8 cellular contexts compared by ENCODE assay signal in the genomic region with DNA sequence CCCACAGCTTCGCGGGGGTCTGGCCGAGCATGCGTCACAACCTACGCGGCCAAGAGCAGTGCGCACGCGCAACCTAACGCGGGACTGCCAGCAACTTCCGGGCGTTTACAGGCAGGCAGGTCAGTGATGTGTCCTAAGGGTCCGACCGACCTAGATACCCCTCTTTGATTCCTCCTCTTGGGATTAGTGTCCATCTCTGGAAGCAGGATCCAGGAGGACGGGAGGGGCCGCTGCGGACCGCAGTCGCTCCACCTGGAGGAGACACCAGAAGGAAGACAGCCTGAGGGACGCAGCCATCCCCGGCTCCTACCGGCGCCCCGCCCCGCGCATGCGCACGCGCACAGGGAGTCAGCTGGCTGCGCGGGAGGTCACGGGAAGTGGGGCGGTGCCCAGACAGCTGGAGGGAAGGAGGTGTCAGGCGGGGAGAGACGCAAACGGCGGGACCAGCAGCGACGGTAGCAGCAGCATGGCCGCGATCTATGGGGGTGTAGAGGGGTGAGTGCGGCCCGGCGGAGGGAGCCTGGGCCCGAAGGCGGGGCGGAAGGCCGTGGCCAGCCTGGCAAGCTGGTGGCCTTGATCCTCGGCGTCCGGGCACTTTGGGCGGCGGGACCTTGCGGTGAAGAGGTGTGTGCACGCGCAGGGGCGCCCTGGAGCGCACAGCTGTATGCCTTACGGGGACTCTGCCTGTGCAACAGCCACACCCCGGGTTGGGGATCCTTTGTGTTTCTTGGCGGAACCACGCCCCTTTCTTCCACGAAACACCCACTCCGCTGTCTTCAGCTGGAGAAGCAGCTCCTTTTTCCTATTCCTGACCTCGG. TPM values are rescaled to one million over a fixed set of nuclear protein-coding genes. Genes with fewer than 3 reads are reported as not detected.
DNase-seq lines count a peak whose midpoint lies in the region; ATAC-seq and TF ChIP-seq lines count a peak whose summit lies in the region.

A gene (plus strand): TSS at position 431 of the 818 bp plus-strand sequence. CDS start 36 bp downstream, at position 467.

- H3K27me3 ChIP-seq in ectodermal cell (ENCODE audit: control insufficient read depth, insufficient read depth, low read length, poor library complexity, severe bottlenecking) (peaks cover 10% of the 10 kb centered on the region), lung (ENCODE audit: control insufficient read depth, insufficient read depth) (no peaks in the 10 kb centered on the region)

- H3K27ac ChIP-seq in ectodermal cell (ENCODE audit: insufficient read depth, low read depth, low read length, poor library complexity, severe bottlenecking) = peak within 1 kb of the TSS; percentile 66
- peak within 1 kb of the TSS; percentile 74 to 97 for H3K27ac ChIP-seq in lung (ENCODE audit: low read depth in 1 of 2, low read length in 1 of 2)

- H3K4me1 ChIP-seq in ectodermal cell (ENCODE audit: control insufficient read depth, insufficient read depth, low read length) = peaks cover 8% of the 10 kb centered on the region
- peaks cover 5 to 14% of the 10 kb centered on the region in 2 donors for H3K4me1 ChIP-seq in lung (ENCODE audit: control insufficient read depth in 2 of 2, insufficient read depth in 2 of 2, low read length in 2 of 2)

- 0% methylated on average over 66 of the region's 66 CpGs for WGBS in ectodermal cell, 2 experiments
- WGBS in lung, 2 donors = 0% methylated on average over 56 to 66 of the region's 66 CpGs

- H3K36me3 ChIP-seq in ectodermal cell (ENCODE audit: control insufficient read depth, insufficient read depth, low read length) = no peaks in the 10 kb centered on the region
- peaks cover 1 to 10% of the 10 kb centered on the region in 2 donors for H3K36me3 ChIP-seq in lung (ENCODE audit: control insufficient read depth in 2 of 2, insufficient read depth in 2 of 2, low read length in 2 of 2)

- peak; percentile 90 for ATAC-seq in lung (ENCODE audit: insufficient read depth, low FRiP score)

- peak within 1 kb of the TSS; percentile 96 for H3K4me3 ChIP-seq in ectodermal cell (ENCODE audit: insufficient read depth, low read depth, low read length)
- peak within 1 kb of the TSS; percentile 82 for H3K4me3 ChIP-seq in lung

- peak; percentile 90 for DNase-seq in CMK (ENCODE audit: low read depth)
- DNase-seq in GM20000 (ENCODE audit: low spot score) = peak; percentile 93
- DNase-seq in HS-5 (ENCODE audit: low read depth) = peak; percentile 85
- peak; percentile 78 for DNase-seq in NK-92 (lab: John Stamatoyannopoulos, UW; ENCODE audit: unreplicated experiment)
- peak; percentile 95 to 96 for DNase-seq in activated CD8-positive, alpha-beta memory T cell treated with anti-CD3 and anti-CD28 coated beads for 1 hour (ENCODE audit: extremely low read depth in 1 of 2, low read depth in 1 of 2)
- DNase-seq in lung (ENCODE audit: low spot score) = peak; percentile 97
- DNase-seq in stimulated activated CD4-positive, alpha-beta T cell treated with anti-CD3 and anti-CD28 coated beads, TNF-alpha, amount 100 ng/mL, for 24 hours (ENCODE audit: low read depth in 3 of 3) = peak; percentile 90 to 95 (median 92)

- TF ChIP-seq CTCF in GM20000 (IDR thresholded peaks at IDR 0.05; ENCODE audit: extremely low read depth, missing control alignments) (no peak), lung (IDR thresholded peaks at IDR 0.05; ENCODE audit: control extremely low read depth, extremely low read depth) (no peak)

- H3K9me3 ChIP-seq in ectodermal cell (ENCODE audit: control insufficient read depth, low read length) (no peaks in the 10 kb centered on the region), lung (ENCODE audit: control insufficient read depth in 2 of 2, insufficient read depth in 1 of 2, low read length in 1 of 2) (no peaks in the 10 kb centered on the region)

RNA-seq across cellular contexts. Expression of the gene that starts here (rescaled TPM):
- polyA plus RNA-seq in ectodermal cell (2013, experiment 1 of 4) = 55.8 TPM
- polyA plus RNA-seq in ectodermal cell (2013, experiment 2 of 4) = 65.6 TPM
- polyA plus RNA-seq in ectodermal cell (2013, experiment 3 of 4) = 38.5 TPM
- 49.0 TPM for polyA plus RNA-seq in ectodermal cell (2013, experiment 4 of 4)
- total RNA-seq in lung = 100 to 1,000 TPM in 1 of 2 donors, 10 to 100 TPM in 1; 48.2 to 132 TPM
- polyA plus RNA-seq in lung = 100 to 1,000 TPM; 133 to 162 TPM

Comparison
In these comparisons a context has a peak if more than half of its experiments do, and no peak if none do; other contexts are left out.
1. Peak in every context shown above with its lines: DNase-seq, ATAC-seq, H3K4me3 ChIP-seq and H3K27ac ChIP-seq.